Comparison of ENCODE assay signal across 12 cellular contexts in the genomic region with DNA sequence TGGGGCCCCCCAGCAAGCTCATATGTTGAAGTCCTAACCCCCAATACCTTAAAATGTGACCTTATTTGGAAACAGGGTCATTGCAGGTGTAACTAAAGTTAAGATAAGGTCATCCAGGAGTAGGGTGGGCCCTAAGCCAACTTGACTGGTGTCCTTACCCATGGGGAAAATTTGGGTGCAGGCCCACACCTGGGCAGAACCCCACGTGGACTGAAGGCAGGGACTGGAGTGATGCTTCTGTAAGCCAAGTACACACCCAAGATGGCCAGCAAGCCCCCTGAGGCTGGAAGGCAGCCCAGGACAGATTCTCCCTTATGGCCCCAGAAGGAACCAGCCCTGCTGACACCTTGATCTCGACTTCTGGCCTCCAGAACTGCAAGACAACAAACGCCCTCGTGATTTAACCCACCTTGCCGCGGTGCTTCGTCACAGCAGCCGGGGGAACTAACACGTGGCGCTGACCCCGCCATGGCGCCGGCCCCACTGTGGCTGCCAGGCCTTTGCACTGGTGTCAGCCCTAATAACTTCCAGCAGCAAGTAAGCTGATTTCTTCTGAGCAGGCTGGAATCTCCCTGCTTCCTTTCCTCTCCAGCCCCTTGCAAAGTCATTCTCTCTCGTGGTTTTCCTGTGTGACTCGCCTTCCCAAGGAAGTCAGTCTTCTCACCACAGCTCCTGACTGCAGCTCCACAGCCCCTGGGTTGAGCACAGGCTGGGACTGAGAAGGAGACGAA. TPM values are rescaled to one million over a fixed set of nuclear protein-coding genes. Genes with fewer than 3 reads are reported as not detected.
DNase-seq lines count a peak whose midpoint lies in the region; ATAC-seq and TF ChIP-seq lines count a peak whose summit lies in the region.
"Had no signal": no experiment of that assay in that cellular context is flagged by ENCODE, and none has a peak within 500 bp of the region (broad histone marks: within the 10 kb centered on the region; RNA-seq: fewer than 3 reads in every experiment).

No MANE protein-coding gene starts in this region.

- no peak for TF ChIP-seq CTCF in spleen (IDR thresholded peaks at IDR 0.05 in 8 of 11, conservative IDR thresholded peaks at IDR 0.05 in 3 of 11)

- peaks cover 6 to 34% (median 23%) of the 10 kb centered on the region in 6 donors for H3K4me1 ChIP-seq in spleen
- H3K4me1 ChIP-seq: upper lobe of left lung had no signal

- peaks cover 0 to 2% (median 0%) of the 10 kb centered on the region in 6 donors for H3K36me3 ChIP-seq in spleen
- H3K36me3 ChIP-seq: upper lobe of left lung had no signal

- ATAC-seq in GM19023 (IDR thresholded peaks at IDR 0.05; ENCODE audit: unreplicated experiment) = no peak
- ATAC-seq: activated CD4-positive, alpha-beta T cell treated with anti-CD3 and anti-CD28 coated beads for 36 hours had no signal

- H3K27ac ChIP-seq in spleen = no peak overlapping the region
- H3K27ac ChIP-seq: upper lobe of left lung had no signal

- no peaks in the 10 kb centered on the region for H3K27me3 ChIP-seq in spleen (replicated peaks in 1 of 7)
- H3K27me3 ChIP-seq: upper lobe of left lung had no signal

- no peaks in the 10 kb centered on the region for H3K9me3 ChIP-seq in spleen
- H3K9me3 ChIP-seq: upper lobe of left lung had no signal

- no peak overlapping the region for H3K4me3 ChIP-seq in spleen
- H3K4me3 ChIP-seq: upper lobe of left lung had no signal

- 72 to 81% (median 78%) methylated on average over 15 to 16 of the region's 16 CpGs for WGBS in spleen, 5 donors

- intact Hi-C loops in spleen (cut with DNase I; ENCODE audit: low total_unique reads) = no loop called here

- DNase-seq in AG08396 (ENCODE audit: low spot score) (peak; percentile 78), GDM1 (lab: John Stamatoyannopoulos, UW) (peak; percentile 28), amniotic epithelial cell (ENCODE audit: low read depth) (peak; percentile 42), kidney glomerular epithelial cell (lab: John Stamatoyannopoulos, UW) (peak; percentile 65), NOMO-1 treated with dmso at 0.1 percent for 144 hours (lab: John Stamatoyannopoulos, UW; ENCODE audit: unreplicated experiment) (no peak), spleen (no peak)
- no peak for DNase-seq in activated CD4-positive, alpha-beta T cell treated with anti-CD3 and anti-CD28 coated beads, Interleukin-2, amount 50 U/mL, for 48 hours
- DNase-seq: NCI-H2029 treated with DMSO at 0.1 percent for 48 hours, OCI-M1 had no signal

- no peak for TF ChIP-seq POLR2A in spleen (IDR thresholded peaks at IDR 0.05)

RNA-seq across cellular contexts. Expression of a gene that starts 23.2 kb away (rescaled TPM):
- 100 to 1,000 TPM in 5 of 7 donors, 10 to 100 TPM in 2; 51.8 to 128 (median 112) TPM for total RNA-seq in spleen
- 100 to 1,000 TPM in 1 of 3 donors, 10 to 100 TPM in 2; 36.0 to 103 (median 38.4) TPM for polyA plus RNA-seq in spleen

RNA-seq across cellular contexts. Expression of a gene that starts 43.2 kb away (rescaled TPM):
- total RNA-seq in spleen = 10 to 100 TPM; 16.2 to 22.4 (median 19.2) TPM
- 10 to 100 TPM; 10.3 to 15.0 (median 13.0) TPM for polyA plus RNA-seq in spleen

RNA-seq across cellular contexts. Expression of a gene that starts 43.2 kb away (rescaled TPM):
- total RNA-seq in spleen = 1 to 10 TPM; 1.9 to 3.5 (median 2.9) TPM
- polyA plus RNA-seq in spleen = 1 to 10 TPM; 1.2 to 1.5 (median 1.5) TPM

Comparison
In these comparisons a context has a peak if more than half of its experiments do, and no peak if none do; other contexts are left out.
1. DNase-seq: peak in AG08396 (single experiment), GDM1 (single experiment), amniotic epithelial cell (single experiment) and kidney glomerular epithelial cell (single experiment); none in NOMO-1 treated with dmso at 0.1 percent for 144 hours (single experiment), activated CD4-positive, alpha-beta T cell treated with anti-CD3 and anti-CD28 coated beads, Interleukin-2, amount 50 U/mL, for 48 hours (0 of 2) and spleen (single experiment).